ENCODE assay signal across 8 cellular contexts in genomic region chr1:201184734-201185453, GRCh38. TPM values are rescaled to one million over a fixed set of nuclear protein-coding genes. Genes with fewer than 3 reads are reported as not detected.
A peak's percentile ranks its signal among the peaks of the same experiment; 100 is the strongest.
DNase-seq lines count a peak whose midpoint lies in the region; ATAC-seq and TF ChIP-seq lines count a peak whose summit lies in the region.

No MANE protein-coding gene starts in this region.

- H3K27ac ChIP-seq in A673 (ENCODE audit: low read depth, low read length, poor library complexity, severe bottlenecking) (no peak overlapping the region), OCI-LY1 (ENCODE audit: low read depth, low read length, poor library complexity, severe bottlenecking) (no peak overlapping the region), endodermal cell (ENCODE audit: low read depth, low read length) (no peak overlapping the region)

- H3K27me3 ChIP-seq in A673 (replicated peaks; ENCODE audit: insufficient read depth, low read depth, low read length, poor library complexity) (no peaks in the 10 kb centered on the region), OCI-LY1 (ENCODE audit: insufficient read depth, low read length) (0 out of 2 replicates have a peak, but pooled peaks cover 4% of the 10 kb centered on the region), endodermal cell (ENCODE audit: control insufficient read depth, insufficient read depth, low read length, poor library complexity, severe bottlenecking) (peaks cover 17% of the 10 kb centered on the region)

- POLR2A ChIA-PET in A673 (lab: Charles Lee; ENCODE audit: low non-redundant PET) (no interaction called here), T-cell (lab: Charles Lee) (no interaction called here)

- no peak overlapping the region for H2AFZ ChIP-seq in OCI-LY1 (ENCODE audit: low read length)

- H3K4me2 ChIP-seq in OCI-LY1 (ENCODE audit: low read length), result no peak overlapping the region

- no peak overlapping the region for H3K9ac ChIP-seq in OCI-LY1 (ENCODE audit: low read length)
- no peak overlapping the region for H3K9ac ChIP-seq in endodermal cell (ENCODE audit: extremely low read depth, low read length, poor library complexity, severe bottlenecking)

- H3K36me3 ChIP-seq in A673 (ENCODE audit: insufficient read depth, low read length, poor library complexity, severe bottlenecking) (no peaks in the 10 kb centered on the region), OCI-LY1 (ENCODE audit: insufficient read depth, low read length) (no peaks in the 10 kb centered on the region), endodermal cell (ENCODE audit: control insufficient read depth, insufficient read depth, low read length) (no peaks in the 10 kb centered on the region)

- DNase-seq in A673 (ENCODE audit: low spot score), result peak; percentile 65
- no peak for DNase-seq in GM13977 (ENCODE audit: low spot score)
- peak; percentile 79 for DNase-seq in endodermal cell
- DNase-seq in midbrain (lab: John Stamatoyannopoulos, UW), result peak; percentile 32
- no peak for DNase-seq in T-cell
- no peak for DNase-seq in activated CD4-positive, alpha-beta T cell treated with anti-CD3 and anti-CD28 coated beads for 4 hours

- H3K4me3 Mint-ChIP-seq in endodermal cell (no peak overlapping the region), T-cell (no peak overlapping the region)

- H3K79me2 ChIP-seq in OCI-LY1 (ENCODE audit: insufficient read depth, low read length), result no peaks in the 10 kb centered on the region

- no peaks in the 10 kb centered on the region for H3F3A ChIP-seq in OCI-LY1 (ENCODE audit: insufficient read depth, low read length)

- TF ChIP-seq CTCF in A673 (conservative IDR thresholded peaks at IDR 0.05; ENCODE audit: low read depth, low read length) (peak; percentile 70), GM13977 (IDR thresholded peaks at IDR 0.05; ENCODE audit: extremely low read depth, insufficient read depth, missing control alignments) (peak; percentile 23), OCI-LY1 (IDR thresholded peaks at IDR 0.05; ENCODE audit: low read length) (peak; percentile 15; the same call in 1 of the 2 replicates), endodermal cell (conservative IDR thresholded peaks at IDR 0.05) (peak; percentile 64)

- H3K4me3 ChIP-seq in A673 (ENCODE audit: low read depth, low read length, poor library complexity, severe bottlenecking) (no peak overlapping the region), OCI-LY1 (ENCODE audit: low read depth, low read length, poor library complexity, severe bottlenecking) (no peak overlapping the region), endodermal cell (ENCODE audit: low read length) (no peak overlapping the region)

- H3K9me3 Mint-ChIP-seq in endodermal cell, result no peaks in the 10 kb centered on the region
- H3K9me3 Mint-ChIP-seq in T-cell, result no peaks in the 10 kb centered on the region

- CTCF ChIA-PET in A673 (lab: Charles Lee), result no interaction called here
- CTCF ChIA-PET in T-cell (lab: Charles Lee), result no interaction called here

- H3K27ac Mint-ChIP-seq in endodermal cell (no peak overlapping the region), T-cell (no peak overlapping the region)

- H3K27me3 Mint-ChIP-seq in endodermal cell (ENCODE audit: insufficient read depth), result peaks cover 19% of the 10 kb centered on the region
- peaks cover 23 to 31% of the 10 kb centered on the region in 2 donors for H3K27me3 Mint-ChIP-seq in T-cell

- in situ Hi-C loops in GM13977 (cut with MboI; ENCODE audit: low pct_unique_long_range_greater_than_20kb, low sequenced_read_pairs, unreplicated experiment), result no loop called here

- no peaks in the 10 kb centered on the region for H3K36me3 Mint-ChIP-seq in endodermal cell (ENCODE audit: low read depth)
- no peaks in the 10 kb centered on the region for H3K36me3 Mint-ChIP-seq in T-cell

- peaks cover 7% of the 10 kb centered on the region for H3K4me1 ChIP-seq in A673 (ENCODE audit: insufficient read depth, low read length, poor library complexity, severe bottlenecking)
- no peaks in the 10 kb centered on the region for H3K4me1 ChIP-seq in OCI-LY1 (ENCODE audit: insufficient read depth, low read length, severe bottlenecking)
- H3K4me1 ChIP-seq in endodermal cell (ENCODE audit: control insufficient read depth, insufficient read depth, low read length), result no peaks in the 10 kb centered on the region

- intact Hi-C loops in A673 (cut with micrococcal nuclease; ENCODE audit: unreplicated experiment), result no loop called here

- ATAC-seq in T-cell (replicated peaks in 1 of 4) (no peak), HG03342 (IDR thresholded peaks at IDR 0.05; ENCODE audit: unreplicated experiment) (no peak)

- no peaks in the 10 kb centered on the region for H4K20me1 ChIP-seq in OCI-LY1 (ENCODE audit: insufficient read depth, low read length)

- H3K9me3 ChIP-seq in A673 (ENCODE audit: low read depth, low read length, poor library complexity, severe bottlenecking) (no peaks in the 10 kb centered on the region), OCI-LY1 (ENCODE audit: low read length) (no peaks in the 10 kb centered on the region), endodermal cell (ENCODE audit: control insufficient read depth, low read length) (no peaks in the 10 kb centered on the region)

- 38 to 40% methylated on average over 7 to 9 of the region's 9 CpGs for WGBS in endodermal cell (ENCODE audit: insufficient coverage in 1 of 2, insufficient read length in 1 of 2), 2 experiments

- H3K9me2 ChIP-seq in OCI-LY1 (ENCODE audit: low read depth, low read length), result no peaks in the 10 kb centered on the region

- no TSS peak for BruUV-seq in A673 (replicated peaks; lab: Mats Ljungman, UMichigan)

- H3K4me1 Mint-ChIP-seq in endodermal cell (peaks cover 17% of the 10 kb centered on the region), T-cell (no peaks in the 10 kb centered on the region)

RNA-seq across cellular contexts. Expression of gene IGFN1, which starts 5.7 kb away (rescaled TPM):
- 1.0 and 1.2 TPM in 2 replicates for total RNA-seq in A673 (2021)
- not detected for total RNA-seq in endodermal cell
- 0.18 TPM for polyA plus RNA-seq in endodermal cell (2013, experiment 1 of 2)
- not detected for polyA plus RNA-seq in endodermal cell (2013, experiment 2 of 2)
- total RNA-seq in T-cell, result not detected

RNA-seq across cellular contexts. Expression of gene TMEM9, which starts 30.6 kb away (rescaled TPM):
- total RNA-seq in A673 (2021) (69.7 and 80.3 TPM in 2 replicates), endodermal cell (100 to 1,000 TPM; 145 to 156 TPM), T-cell (10 to 100 TPM; 15.5 to 22.2 (median 17.7) TPM)
- 130 TPM for polyA plus RNA-seq in endodermal cell (2013, experiment 1 of 2)
- polyA plus RNA-seq in endodermal cell (2013, experiment 2 of 2), result 119 TPM

RNA-seq across cellular contexts. Expression of gene ASCL5, which starts 57.9 kb away (rescaled TPM):
- total RNA-seq in A673 (2021) (0.22 TPM in 1 of 2 replicates, not detected in the other), endodermal cell (1 to 10 TPM; 1.2 to 1.8 TPM), T-cell (under 1 TPM in 3 of 5 donors, not detected in 2; 0.19 to 0.49 (median 0.26) TPM)
- polyA plus RNA-seq in endodermal cell (2013, experiment 1 of 2), result not detected
- not detected for polyA plus RNA-seq in endodermal cell (2013, experiment 2 of 2)

Comparison
In these comparisons a context has a peak if more than half of its experiments do, and no peak if none do; other contexts are left out.
1. DNase-seq: peak in A673 (single experiment), endodermal cell (single experiment) and midbrain (single experiment); none in GM13977 (single experiment), T-cell (0 of 34) and activated CD4-positive, alpha-beta T cell treated with anti-CD3 and anti-CD28 coated beads for 4 hours (0 of 2).
2. CTCF ChIP-seq: peak in every context shown above with its lines; median percentile 70 in A673; 64 in endodermal cell; 23 in GM13977; 15 in OCI-LY1.